Comparison of ENCODE assay signal across 14 cellular contexts in genomic region chr6:61755739-61756138, GRCh38.
DNase-seq lines count a peak whose midpoint lies in the region; ATAC-seq and TF ChIP-seq lines count a peak whose summit lies in the region.
"Had no signal": no experiment of that assay in that cellular context is flagged by ENCODE, and none has a peak within 500 bp of the region (broad histone marks: within the 10 kb centered on the region; RNA-seq: fewer than 3 reads in every experiment).

No MANE protein-coding gene starts in this region.

- no peaks in the 10 kb centered on the region for H4K20me1 ChIP-seq in H9 (ENCODE audit: control insufficient read depth, insufficient read depth, insufficient read length)
- no peaks in the 10 kb centered on the region for H4K20me1 ChIP-seq in neural cell (ENCODE audit: insufficient read depth)
- H4K20me1 ChIP-seq: BLaER1 had no signal

- no peak overlapping the region for H3K18ac ChIP-seq in H9 (ENCODE audit: insufficient read length, low read depth, low read length)

- H3K9me3 ChIP-seq in H9 (ENCODE audit: control insufficient read depth, low read depth, low read length) (no peaks in the 10 kb centered on the region), neural cell (ENCODE audit: low read length) (no peaks in the 10 kb centered on the region), stomach (peaks cover 0 to 13% (median 0%) of the 10 kb centered on the region in 4 donors)
- H3K9me3 ChIP-seq: BLaER1 had no signal

- H3K4ac ChIP-seq in H9 (ENCODE audit: low read depth, low read length) = no peak overlapping the region

- no peaks in the 10 kb centered on the region for H3K23me2 ChIP-seq in H9 (ENCODE audit: insufficient read length, low read depth, low read length, poor library complexity, severe bottlenecking)

- H3T11ph ChIP-seq in H9 (ENCODE audit: low read length) = no peak overlapping the region

- DNase-seq in H9 (no peak), OCI-M1 (lab: John Stamatoyannopoulos, UW) (peak; percentile 16), stomach (no peak), natural killer cell (no peak), immature natural killer cell (no peak), NCI-H69 (lab: John Stamatoyannopoulos, UW) (no peak)
- DNase-seq: AML-193; CD4-positive, CD25-positive, alpha-beta regulatory T cell; DMS 273 treated with DMSO at 0.1 percent for 48 hours; DMS79 had no signal

- H3K4me2 ChIP-seq in H9 (ENCODE audit: insufficient read depth, insufficient read length, low read length) = no peak overlapping the region
- H3K4me2 ChIP-seq in neural cell (ENCODE audit: low read length) = no peak overlapping the region
- H3K4me2 ChIP-seq: BLaER1 had no signal

- H3K23ac ChIP-seq in H9 (ENCODE audit: insufficient read length, low read depth, low read length) = no peak overlapping the region

- TF ChIP-seq EP300 in neural cell (conservative IDR thresholded peaks at IDR 0.05; ENCODE audit: poor library complexity, severe bottlenecking) = no peak
- TF ChIP-seq EP300 in stomach (IDR thresholded peaks at IDR 0.05) = no peak

- H3K79me1 ChIP-seq in H9 (ENCODE audit: insufficient read depth, low read depth, low read length, poor library complexity, severe bottlenecking) = no peaks in the 10 kb centered on the region

- no peak overlapping the region for H4K8ac ChIP-seq in H9 (replicated peaks; ENCODE audit: insufficient read length, low read depth, low read length)

- H3K79me2 ChIP-seq in H9 (ENCODE audit: insufficient read depth, low read length) (no peaks in the 10 kb centered on the region), neural cell (replicated peaks; ENCODE audit: insufficient read depth, low read length) (no peaks in the 10 kb centered on the region)

- ATAC-seq in natural killer cell = no peak
- ATAC-seq: GM12878 had no signal

- H3K4me1 ChIP-seq in H9 (ENCODE audit: insufficient read depth, low read length) = no peaks in the 10 kb centered on the region
- no peaks in the 10 kb centered on the region for H3K4me1 ChIP-seq in stomach
- H3K4me1 ChIP-seq: BLaER1 had no signal

- H3F3A ChIP-seq in neural cell (ENCODE audit: insufficient read depth, low read length, poor library complexity, severe bottlenecking) = no peaks in the 10 kb centered on the region

- no peak overlapping the region for H2BK120ac ChIP-seq in H9 (ENCODE audit: low read depth, low read length, poor library complexity, severe bottlenecking)

- no peaks in the 10 kb centered on the region for H3K9me3 Mint-ChIP-seq in H9
- H3K9me3 Mint-ChIP-seq in natural killer cell = peaks cover 13 to 24% of the 10 kb centered on the region in 2 donors
- H3K9me3 Mint-ChIP-seq in immature natural killer cell = peaks cover 10 to 57% (median 38%) of the 10 kb centered on the region in 6 donors

- H2AK5ac ChIP-seq in H9 (ENCODE audit: insufficient read length, low read length) = no peak overlapping the region

- no peak overlapping the region for H2BK5ac ChIP-seq in H9 (ENCODE audit: insufficient read length, low read length)

- H2AFZ ChIP-seq in H9 (ENCODE audit: low read length) = no peak overlapping the region
- no peak overlapping the region for H2AFZ ChIP-seq in neural cell (ENCODE audit: low read depth, low read length)

- H3K27ac Mint-ChIP-seq in H9 = no peak overlapping the region
- no peak overlapping the region for H3K27ac Mint-ChIP-seq in natural killer cell
- H3K27ac Mint-ChIP-seq in immature natural killer cell = no peak overlapping the region
- H3K27ac Mint-ChIP-seq: CD4-positive, CD25-positive, alpha-beta regulatory T cell had no signal

- WGBS in H9 (ENCODE audit: extremely low coverage, insufficient read length, low lambda C conversion rate) = no CpG with 5 or more reads among the region's 1 CpG
- WGBS in stomach, 5 donors = 78 to 92% (median 85%) methylated on average over 1 of the region's 1 CpG

- H3K14ac ChIP-seq in H9 (ENCODE audit: insufficient read depth, low read length) = no peak overlapping the region

- no peak overlapping the region for H2BK15ac ChIP-seq in H9 (ENCODE audit: low read depth, low read length)

- H3K36me3 ChIP-seq in neural cell (ENCODE audit: insufficient read depth, low read length) = no peaks in the 10 kb centered on the region
- no peaks in the 10 kb centered on the region for H3K36me3 ChIP-seq in stomach
- H3K36me3 ChIP-seq: BLaER1 had no signal

- no peak overlapping the region for H4K91ac ChIP-seq in H9 (ENCODE audit: insufficient read length, low read depth, low read length)

- H3K9ac ChIP-seq in H9 (ENCODE audit: extremely low read depth, insufficient read length, low read length) (no peak overlapping the region), neural cell (ENCODE audit: low read length) (no peak overlapping the region)
- H3K9ac ChIP-seq: BLaER1 had no signal

- no peak for TF ChIP-seq RAD21 in neural cell (conservative IDR thresholded peaks at IDR 0.05)

- H4K5ac ChIP-seq in H9 (ENCODE audit: insufficient read length, low read depth, low read length) = no peak overlapping the region

- TF ChIP-seq POLR2A in stomach (IDR thresholded peaks at IDR 0.05) = no peak

- H3K27me3 ChIP-seq in H9 (ENCODE audit: insufficient read depth, low read length) (no peaks in the 10 kb centered on the region), neural cell (ENCODE audit: insufficient read depth, low read depth, low read length) (no peaks in the 10 kb centered on the region), stomach (no peaks in the 10 kb centered on the region)
- H3K27me3 ChIP-seq: BLaER1 had no signal

- no peak overlapping the region for H3K56ac ChIP-seq in H9 (ENCODE audit: insufficient read length, low read depth, low read length)

- H3K27me3 Mint-ChIP-seq in H9 (ENCODE audit: low read depth) = no peaks in the 10 kb centered on the region
- H3K27me3 Mint-ChIP-seq in natural killer cell (ENCODE audit: low read depth in 2 of 2) = no peaks in the 10 kb centered on the region
- peaks cover 0 to 3% (median 0%) of the 10 kb centered on the region in 3 donors for H3K27me3 Mint-ChIP-seq in immature natural killer cell (ENCODE audit: low read depth in 3 of 3)
- H3K27me3 Mint-ChIP-seq: CD4-positive, CD25-positive, alpha-beta regulatory T cell had no signal

- H3K36me3 Mint-ChIP-seq in H9 (ENCODE audit: insufficient read depth in 1 of 3, low read depth in 3 of 3) (peaks cover 0 to 5% (median 0%) of the 10 kb centered on the region in 3 experiments; a peak in 2 of 7 replicates), natural killer cell (peaks cover 11% of the 10 kb centered on the region), immature natural killer cell (no peaks in the 10 kb centered on the region)
- H3K36me3 Mint-ChIP-seq: CD4-positive, CD25-positive, alpha-beta regulatory T cell had no signal

- no peak overlapping the region for H2BK12ac ChIP-seq in H9 (ENCODE audit: insufficient read length, low read depth, low read length)

- no peak overlapping the region for H2BK20ac ChIP-seq in H9 (ENCODE audit: low read depth, low read length, poor library complexity, severe bottlenecking)

- no peak overlapping the region for H3K4me3 Mint-ChIP-seq in H9
- no peak overlapping the region for H3K4me3 Mint-ChIP-seq in natural killer cell
- no peak overlapping the region for H3K4me3 Mint-ChIP-seq in immature natural killer cell
- H3K4me3 Mint-ChIP-seq: CD4-positive, CD25-positive, alpha-beta regulatory T cell had no signal

- intact Hi-C loops in stomach (cut with DNase I; ENCODE audit: low total_unique reads) = no loop called here
- intact Hi-C loops in natural killer cell (cut with micrococcal nuclease) = no loop called here

- H3K9me2 ChIP-seq in neural cell (ENCODE audit: insufficient read depth, low read length) = no peaks in the 10 kb centered on the region

- peak; percentile 27 for TF ChIP-seq CTCF in C4-2B (conservative IDR thresholded peaks at IDR 0.05)
- TF ChIP-seq CTCF in H9 (conservative IDR thresholded peaks at IDR 0.05) = peak; percentile 33; the same call in 2 of the 3 replicates
- peak; percentile 13 for TF ChIP-seq CTCF in neural cell (IDR thresholded peaks at IDR 0.05; ENCODE audit: poor library complexity, severe bottlenecking)
- no peak for TF ChIP-seq CTCF in stomach (IDR thresholded peaks at IDR 0.05)
- no peak for TF ChIP-seq CTCF in natural killer cell (IDR thresholded peaks at IDR 0.05)

- H3K4me3 ChIP-seq in neural cell (ENCODE audit: low read length) = no peak overlapping the region
- H3K4me3 ChIP-seq in stomach = no peak overlapping the region
- H3K4me3 ChIP-seq: BLaER1, GM12878 had no signal

- peaks cover 9 to 13% of the 10 kb centered on the region in 2 experiments for H3K4me1 Mint-ChIP-seq in H9
- H3K4me1 Mint-ChIP-seq in natural killer cell = no peaks in the 10 kb centered on the region
- no peaks in the 10 kb centered on the region for H3K4me1 Mint-ChIP-seq in immature natural killer cell
- H3K4me1 Mint-ChIP-seq: CD4-positive, CD25-positive, alpha-beta regulatory T cell had no signal

- H3K27ac ChIP-seq in C4-2B (no peak overlapping the region), H9 (ENCODE audit: insufficient read length, low read depth, low read length) (no peak overlapping the region), neural cell (ENCODE audit: low read length) (no peak overlapping the region), stomach (no peak overlapping the region)
- H3K27ac ChIP-seq: BLaER1 had no signal

TF ChIP-seq in neural cell, 6 proteins besides CTCF, POLR2A, EP300 and RAD21:
- TF ChIP-seq TAF1 (IDR thresholded peaks at IDR 0.05; ENCODE audit: low read depth) (no peak), EZH2 (IDR thresholded peaks at IDR 0.05; ENCODE audit: borderline replicate concordance, insufficient read depth, low read length, poor library complexity, severe bottlenecking) (no peak), MXI1 (conservative IDR thresholded peaks at IDR 0.05; ENCODE audit: poor library complexity, severe bottlenecking) (no peak)

Comparison
In these comparisons a context has a peak if more than half of its experiments do, and no peak if none do; other contexts are left out.
1. CTCF ChIP-seq: peak in C4-2B (single experiment), H9 (single experiment) and neural cell (single experiment); none in stomach (0 of 7) and natural killer cell (single experiment).